In the genomic region with DNA sequence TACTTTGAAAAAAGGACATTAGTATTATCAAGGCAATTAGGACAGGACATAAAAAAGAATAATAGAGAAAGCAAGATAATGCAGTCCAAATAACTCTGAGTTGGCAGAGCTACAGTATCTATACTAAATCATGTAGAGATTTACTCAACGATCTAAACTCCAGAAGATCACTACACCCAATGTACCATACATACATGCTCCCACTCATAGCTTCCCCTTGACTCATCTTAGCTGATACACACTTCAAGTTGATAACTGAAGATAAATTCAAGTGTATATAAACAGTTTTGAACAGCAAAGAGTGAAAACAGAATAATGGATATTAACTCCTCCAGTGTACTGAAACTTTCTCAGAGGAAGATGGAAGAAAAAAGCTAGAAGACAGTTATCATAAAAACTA, we compare ENCODE assay signal across 26 cellular contexts.
DNase-seq lines count a peak whose midpoint lies in the region; ATAC-seq, FAIRE-seq and TF ChIP-seq lines count a peak whose summit lies in the region.
"Had no signal": no experiment of that assay in that cellular context is flagged by ENCODE, and none has a peak within 500 bp of the region (broad histone marks: within the 10 kb centered on the region; RNA-seq: fewer than 3 reads in every experiment).

No MANE protein-coding gene starts in this region.

- H3K4me1 ChIP-seq in ACC112 (ENCODE audit: control insufficient read depth, insufficient read depth, low read length, unreplicated experiment) (peaks cover 9% of the 10 kb centered on the region), GM23248 (ENCODE audit: insufficient read depth) (0 out of 2 replicates have a peak, but pooled peaks cover 3% of the 10 kb centered on the region), astrocyte (ENCODE audit: insufficient read depth, low read length) (no peaks in the 10 kb centered on the region), SK-N-SH (ENCODE audit: control insufficient read depth in 1 of 2, insufficient read depth in 2 of 2, low read depth in 1 of 2, low read length in 1 of 2) (no peaks in the 10 kb centered on the region)
- H3K4me1 ChIP-seq: BLaER1, upper lobe of right lung had no signal

- H3K27ac ChIP-seq in ACC112 (ENCODE audit: low read depth, low read length) (no peak overlapping the region), GM23248 (no peak overlapping the region), astrocyte (ENCODE audit: low read depth, low read length) (no peak overlapping the region), SK-N-SH (ENCODE audit: low read depth in 2 of 2, low read length in 1 of 2) (no peak overlapping the region)
- H3K27ac ChIP-seq: BLaER1, skin epidermis, upper lobe of right lung had no signal

- H3K4me1 Mint-ChIP-seq in astrocyte (ENCODE audit: low read depth, unreplicated experiment) = peaks cover 6% of the 10 kb centered on the region
- peaks cover 3% of the 10 kb centered on the region for H3K4me1 Mint-ChIP-seq in progenitor cell of endocrine pancreas (ENCODE audit: low read depth)

- H4K20me1 ChIP-seq in GM23248 (ENCODE audit: insufficient read depth) (peaks cover 12% of the 10 kb centered on the region; the same call in 1 of the 2 replicates), astrocyte (ENCODE audit: insufficient read depth, low read length) (peaks cover 7% of the 10 kb centered on the region), SK-N-SH (ENCODE audit: insufficient read depth) (no peaks in the 10 kb centered on the region)

- CTCF ChIA-PET in SK-N-SH (lab: Yijun Ruan, JAX) = interaction anchor here (1.5 kb wide), 1 partner anchor 65 kb away, joined by 4 read pairs; no protein-coding TSS in a partner anchor

- H3K27me3 Mint-ChIP-seq in astrocyte (ENCODE audit: low read depth, unreplicated experiment) (no peaks in the 10 kb centered on the region), progenitor cell of endocrine pancreas (no peaks in the 10 kb centered on the region)
- H3K27me3 Mint-ChIP-seq: activated naive CD8-positive, alpha-beta T cell; memory B cell had no signal

- H3K4me2 ChIP-seq in GM23248 (ENCODE audit: unreplicated experiment) = no peak overlapping the region
- H3K4me2 ChIP-seq in astrocyte (ENCODE audit: low read length) = no peak overlapping the region
- no peak overlapping the region for H3K4me2 ChIP-seq in SK-N-SH
- H3K4me2 ChIP-seq: BLaER1 had no signal

- no peak for TF ChIP-seq RAD21 in SK-N-SH (IDR thresholded peaks at IDR 0.05; ENCODE audit: low read length)

- in situ Hi-C loops in GM23248 (cut with MboI) = no loop called here

- H3K4me3 Mint-ChIP-seq in astrocyte (ENCODE audit: unreplicated experiment) (no peak overlapping the region), progenitor cell of endocrine pancreas (ENCODE audit: low read depth) (no peak overlapping the region)
- H3K4me3 Mint-ChIP-seq: activated naive CD8-positive, alpha-beta T cell; H9; memory B cell had no signal

- H2AFZ ChIP-seq in ACC112 (ENCODE audit: low read length, unreplicated experiment) = peak overlapping the region; percentile 5
- H2AFZ ChIP-seq in GM23248 = no peak overlapping the region
- no peak overlapping the region for H2AFZ ChIP-seq in astrocyte (ENCODE audit: low read depth, low read length)
- no peak overlapping the region for H2AFZ ChIP-seq in SK-N-SH (ENCODE audit: low read depth)

- 54 to 60% methylated on average over 1 of the region's 1 CpG for WGBS in GM23248 (ENCODE audit: low coverage in 1 of 2, low lambda C conversion rate in 2 of 2, missing lambda C conversion rate in 2 of 2), 2 experiments
- 83% methylated on average over 1 of the region's 1 CpG for WGBS in SK-N-SH (ENCODE audit: low lambda C conversion rate)

- H3K27ac Mint-ChIP-seq in astrocyte (ENCODE audit: unreplicated experiment) (no peak overlapping the region), progenitor cell of endocrine pancreas (no peak overlapping the region)
- H3K27ac Mint-ChIP-seq: activated naive CD8-positive, alpha-beta T cell; H9; memory B cell had no signal

- POLR2A ChIA-PET in SK-N-SH (lab: Yijun Ruan, JAX) = no interaction called here

- H3K27me3 ChIP-seq in ACC112 (ENCODE audit: insufficient read depth, low read length) (no peaks in the 10 kb centered on the region), GM23248 (replicated peaks; ENCODE audit: insufficient read depth) (no peaks in the 10 kb centered on the region), astrocyte (ENCODE audit: insufficient read depth, low read length) (no peaks in the 10 kb centered on the region), SK-N-SH (ENCODE audit: insufficient read depth) (no peaks in the 10 kb centered on the region)
- H3K27me3 ChIP-seq: BLaER1, upper lobe of right lung had no signal

- TF ChIP-seq CTCF in astrocyte (IDR thresholded peaks at IDR 0.05; ENCODE audit: insufficient read depth, low read depth, low read length) (no peak), SK-N-SH (IDR thresholded peaks at IDR 0.05) (no peak), progenitor cell of endocrine pancreas (IDR thresholded peaks at IDR 0.05; ENCODE audit: unreplicated experiment) (no peak)

- H3K79me2 ChIP-seq in ACC112 (ENCODE audit: control insufficient read depth, insufficient read depth, low read length, unreplicated experiment) (peaks cover 63% of the 10 kb centered on the region), GM23248 (ENCODE audit: insufficient read depth) (peaks cover 82% of the 10 kb centered on the region), astrocyte (ENCODE audit: insufficient read depth, low read length) (peaks cover 28% of the 10 kb centered on the region), SK-N-SH (ENCODE audit: insufficient read depth) (peaks cover 50% of the 10 kb centered on the region)

- H3K9me2 ChIP-seq in GM23248 (ENCODE audit: insufficient read depth) = no peaks in the 10 kb centered on the region
- H3K9me2 ChIP-seq in SK-N-SH = no peaks in the 10 kb centered on the region

- peaks cover 5% of the 10 kb centered on the region; the same call in 1 of the 2 replicates for H3F3A ChIP-seq in GM23248 (ENCODE audit: insufficient read depth)
- peaks cover 11% of the 10 kb centered on the region for H3F3A ChIP-seq in SK-N-SH (replicated peaks; ENCODE audit: insufficient read depth)

- no peak for ATAC-seq in HG02588 (IDR thresholded peaks at IDR 0.05; ENCODE audit: unreplicated experiment)
- ATAC-seq: left cardiac atrium, upper lobe of right lung had no signal

- DNase-seq in GM23248 = peak; percentile 7
- peak; percentile 8 for DNase-seq in astrocyte (ENCODE audit: low read depth)
- DNase-seq in hepatic stellate cell (ENCODE audit: low spot score) = peak; percentile 2
- DNase-seq in SK-N-SH = no peak
- no peak for DNase-seq in progenitor cell of endocrine pancreas (ENCODE audit: low spot score, unreplicated experiment)
- no peak for DNase-seq in stimulated activated CD4-positive, alpha-beta T cell treated with anti-CD3 and anti-CD28 coated beads, Interleukin-4, amount 100 ng/mL, for 1 hour
- DNase-seq: activated CD4-positive, alpha-beta T cell treated with anti-CD3 and anti-CD28 coated beads, Interleukin-2, amount 50 U/mL, for 4 hours; activated CD8-positive, alpha-beta memory T cell treated with anti-CD3 and anti-CD28 coated beads, Interleukin-2, amount 50 U/mL, for 4 hours; Caco-2; effector memory CD4-positive, alpha-beta T cell; H9; Kasumi-1; left cardiac atrium; NCI-H1048; NCI-H187; nucleus accumbens; OCI-M1; stimulated activated CD4-positive, alpha-beta T cell treated with anti-CD3 and anti-CD28 coated beads, Interleukin-2, amount 100 ng/mL, for 24 hours; substantia nigra; upper lobe of right lung had no signal

- no peak for FAIRE-seq in astrocyte (lab: Jason Lieb, UNC)

- H3K9ac ChIP-seq in GM23248 (no peak overlapping the region), astrocyte (ENCODE audit: low read length) (no peak overlapping the region), SK-N-SH (no peak overlapping the region)
- H3K9ac ChIP-seq: BLaER1 had no signal

- H3K9me3 Mint-ChIP-seq in astrocyte (ENCODE audit: unreplicated experiment) = peaks cover 5% of the 10 kb centered on the region
- peaks cover 47% of the 10 kb centered on the region for H3K9me3 Mint-ChIP-seq in progenitor cell of endocrine pancreas (ENCODE audit: low read depth)

- H3K36me3 Mint-ChIP-seq in astrocyte (ENCODE audit: low read depth, unreplicated experiment) (peaks cover 14% of the 10 kb centered on the region), progenitor cell of endocrine pancreas (ENCODE audit: insufficient read depth) (peaks cover 50% of the 10 kb centered on the region)

- H3K9me3 ChIP-seq in GM23248 (ENCODE audit: low read depth) (peaks cover 3% of the 10 kb centered on the region), astrocyte (ENCODE audit: insufficient read depth, low read depth, low read length) (no peaks in the 10 kb centered on the region), SK-N-SH (peaks cover 18% of the 10 kb centered on the region; the same call in 1 of the 2 replicates)
- H3K9me3 ChIP-seq: upper lobe of right lung had no signal

- peaks cover 18% of the 10 kb centered on the region for H3K36me3 ChIP-seq in ACC112 (ENCODE audit: insufficient read depth, low read length)
- H3K36me3 ChIP-seq in GM23248 (ENCODE audit: low read depth) = peaks cover 11% of the 10 kb centered on the region
- no peaks in the 10 kb centered on the region for H3K36me3 ChIP-seq in astrocyte (ENCODE audit: insufficient read depth, low read length)
- peaks cover 0 to 28% of the 10 kb centered on the region in 2 experiments for H3K36me3 ChIP-seq in SK-N-SH (replicated peaks in 1 of 2; ENCODE audit: control insufficient read depth in 1 of 2, insufficient read depth in 2 of 2, low read length in 1 of 2)
- H3K36me3 ChIP-seq: upper lobe of right lung had no signal

- H3K4me3 ChIP-seq in ACC112 (ENCODE audit: low read depth, low read length) (no peak overlapping the region), GM23248 (no peak overlapping the region), astrocyte (ENCODE audit: insufficient read depth, low read depth, low read length) (no peak overlapping the region), SK-N-SH (ENCODE audit: low read depth in 2 of 2, low read length in 1 of 2) (no peak overlapping the region)
- H3K4me3 ChIP-seq: BLaER1, skin epidermis, upper lobe of right lung had no signal

- TF ChIP-seq EP300 in SK-N-SH (IDR thresholded peaks at IDR 0.05; ENCODE audit: borderline replicate concordance in 1 of 2, low read depth in 1 of 2, low read length in 1 of 2) = no peak

TF ChIP-seq in SK-N-SH, 30 proteins besides CTCF, POLR2A, EP300 and RAD21:
- no peak for TF ChIP-seq SMC3 (IDR thresholded peaks at IDR 0.05; ENCODE audit: low read depth, low read length)
TF ChIP-seq in SK-N-SH: peak in this region for 0.

Comparison
In these comparisons a context has a peak if more than half of its experiments do, and no peak if none do; other contexts are left out.
1. DNase-seq: peak in GM23248 (single experiment), astrocyte (single experiment) and hepatic stellate cell (single experiment); none in SK-N-SH (single experiment), progenitor cell of endocrine pancreas (single experiment) and stimulated activated CD4-positive, alpha-beta T cell treated with anti-CD3 and anti-CD28 coated beads, Interleukin-4, amount 100 ng/mL, for 1 hour (single experiment).